ENCODE assay signal across 25 cellular contexts in the genomic region with DNA sequence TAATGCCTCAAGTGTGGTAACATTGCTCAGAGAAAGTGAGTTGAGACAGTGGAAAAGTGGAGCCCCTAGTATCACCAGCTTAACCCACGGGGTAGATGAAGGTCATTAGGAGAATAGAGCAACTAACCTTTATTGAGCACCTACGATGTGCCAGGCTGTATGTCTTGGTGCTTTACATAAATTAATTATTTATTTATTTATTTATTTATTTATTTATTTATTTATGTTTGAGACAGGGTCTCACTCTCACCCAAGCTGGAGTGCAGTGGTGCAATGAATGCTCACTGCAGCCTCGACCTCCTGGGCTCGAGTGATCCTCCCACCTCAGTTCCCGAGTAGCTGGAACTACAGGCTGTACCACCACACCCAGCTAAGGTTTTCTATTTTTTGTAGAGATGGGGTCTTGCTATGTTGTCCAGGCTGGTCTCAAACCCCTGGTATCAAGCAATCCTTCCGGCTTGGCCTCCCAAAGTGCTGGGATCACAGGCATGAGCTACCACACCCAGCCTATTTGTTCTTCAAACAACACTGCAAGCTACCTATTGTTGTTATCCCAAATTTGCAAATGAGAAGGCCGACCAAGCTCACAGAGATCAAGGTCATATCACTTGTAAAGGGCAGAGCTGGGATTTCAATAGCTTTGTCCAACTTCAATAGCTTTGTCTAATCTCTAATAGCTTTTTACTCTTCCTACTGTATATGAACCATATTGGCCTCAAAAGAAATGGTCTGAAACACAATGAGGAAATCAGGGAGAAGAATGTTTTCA. TPM values are rescaled to one million over a fixed set of nuclear protein-coding genes. Genes with fewer than 3 reads are reported as not detected.
DNase-seq lines count a peak whose midpoint lies in the region; ATAC-seq, FAIRE-seq and TF ChIP-seq lines count a peak whose summit lies in the region.
"Had no signal": no experiment of that assay in that cellular context is flagged by ENCODE, and none has a peak within 500 bp of the region (broad histone marks: within the 10 kb centered on the region; RNA-seq: fewer than 3 reads in every experiment).

No MANE protein-coding gene starts in this region.

- no peaks in the 10 kb centered on the region for H3K27me3 ChIP-seq in HAP-1 (ENCODE audit: low read depth)
- H3K27me3 ChIP-seq in Karpas-422 (ENCODE audit: low read length): no peaks in the 10 kb centered on the region
- no peaks in the 10 kb centered on the region for H3K27me3 ChIP-seq in naive thymus-derived CD4-positive, alpha-beta T cell (ENCODE audit: control insufficient read depth in 2 of 2, insufficient read depth in 2 of 2, low read length in 2 of 2)
- H3K27me3 ChIP-seq: BLaER1 treated with 17β-estradiol and CSF1 and Interleukin-3, amounts not matched to agents 10 nM and 100 nM had no signal

- no peak for TF ChIP-seq RAD21 in A549 (conservative IDR thresholded peaks at IDR 0.05 in 1 of 2, IDR thresholded peaks at IDR 0.05 in 1 of 2)

- FAIRE-seq in A549 (lab: Jason Lieb, UNC): no peak
- FAIRE-seq: A204.1, D721Med, GM12878, GM12892, GM18507 had no signal

- no peak overlapping the region for H3K27ac ChIP-seq in A549
- H3K27ac ChIP-seq in Karpas-422 (ENCODE audit: low read length): no peak overlapping the region
- H3K27ac ChIP-seq in naive thymus-derived CD4-positive, alpha-beta T cell (ENCODE audit: low read depth, low read length): no peak overlapping the region
- H3K27ac ChIP-seq: BLaER1 treated with 17β-estradiol and CSF1 and Interleukin-3, amounts not matched to agents 10 nM and 100 nM; C4-2B had no signal

- H4K20me1 ChIP-seq in Karpas-422 (ENCODE audit: insufficient read depth, low read depth, low read length): no peaks in the 10 kb centered on the region
- H4K20me1 ChIP-seq: BLaER1 treated with 17β-estradiol and CSF1 and Interleukin-3, amounts not matched to agents 10 nM and 100 nM had no signal

- POLR2A ChIA-PET in A549 (lab: Yijun Ruan, JAX) (no interaction called here), T-cell (lab: Charles Lee) (interaction anchor here (0.5 to 0.6 kb wide), 2 partner anchors 25 to 268 kb away, joined by 3 read pairs; no protein-coding TSS in a partner anchor)
- POLR2A ChIA-PET in naive thymus-derived CD4-positive, alpha-beta T cell (lab: Charles Lee): no interaction called here

- H3K27ac Mint-ChIP-seq in T-cell: no peak overlapping the region
- peak overlapping the region in 1 of 9 donors; percentile 21 for H3K27ac Mint-ChIP-seq in naive thymus-derived CD4-positive, alpha-beta T cell
- H3K27ac Mint-ChIP-seq: B cell; CD4-positive, alpha-beta T cell; CD8-positive, alpha-beta T cell had no signal

- H3K4me1 ChIP-seq in A549: no peaks in the 10 kb centered on the region
- no peaks in the 10 kb centered on the region for H3K4me1 ChIP-seq in HAP-1
- H3K4me1 ChIP-seq in Karpas-422 (ENCODE audit: low read length): no peaks in the 10 kb centered on the region
- no peaks in the 10 kb centered on the region for H3K4me1 ChIP-seq in naive thymus-derived CD4-positive, alpha-beta T cell (ENCODE audit: control insufficient read depth in 2 of 2, insufficient read depth in 2 of 2, low read length in 2 of 2)
- H3K4me1 ChIP-seq: Caco-2 had no signal

- WGBS in A549 (ENCODE audit: missing lambda C conversion rate): 57% methylated on average over 7 of the region's 7 CpGs

- H3K9me3 Mint-ChIP-seq in T-cell: no peaks in the 10 kb centered on the region
- H3K9me3 Mint-ChIP-seq in naive thymus-derived CD4-positive, alpha-beta T cell: peaks cover 0 to 2% (median 0%) of the 10 kb centered on the region in 11 donors
- H3K9me3 Mint-ChIP-seq: CD4-positive, alpha-beta T cell; CD8-positive, alpha-beta T cell had no signal

- H3K4me3 ChIP-seq in A549: no peak overlapping the region
- H3K4me3 ChIP-seq in HAP-1: no peak overlapping the region
- H3K4me3 ChIP-seq in Karpas-422 (ENCODE audit: low read length): no peak overlapping the region
- H3K4me3 ChIP-seq in naive thymus-derived CD4-positive, alpha-beta T cell (ENCODE audit: low read length): no peak overlapping the region
- H3K4me3 ChIP-seq: BLaER1 treated with 17β-estradiol and CSF1 and Interleukin-3, amounts not matched to agents 10 nM and 100 nM; GM12878 had no signal

- TF ChIP-seq EP300 in A549 (IDR thresholded peaks at IDR 0.05): no peak

- TF ChIP-seq POLR2A in A549 (IDR thresholded peaks at IDR 0.05; ENCODE audit: low read length): no peak

- CTCF ChIA-PET in A549 (lab: Yijun Ruan, JAX): no interaction called here
- CTCF ChIA-PET in T-cell (lab: Charles Lee): interaction anchor here in 1 of 2 donors (1.0 to 1.8 kb wide), 2 partner anchors 655 to 934 kb away, joined by 4 to 6 read pairs; no protein-coding TSS in a partner anchor
- CTCF ChIA-PET in naive thymus-derived CD4-positive, alpha-beta T cell (lab: Charles Lee): interaction anchor here (0.6 to 0.9 kb wide), 2 partner anchors 26 to 39 kb away, joined by 3 read pairs; partner anchors contain the start of gene CLYBL

- H3K27me3 Mint-ChIP-seq in T-cell: no peaks in the 10 kb centered on the region
- peaks cover 0 to 7% (median 0%) of the 10 kb centered on the region in 5 donors for H3K27me3 Mint-ChIP-seq in naive thymus-derived CD4-positive, alpha-beta T cell
- H3K27me3 Mint-ChIP-seq: B cell; CD4-positive, alpha-beta T cell had no signal

- no peak for TF ChIP-seq CTCF in A549 (IDR thresholded peaks at IDR 0.05)

- no peaks in the 10 kb centered on the region for H3K9me2 ChIP-seq in Karpas-422 (replicated peaks; ENCODE audit: insufficient read depth, low read length)

- H3K4me1 Mint-ChIP-seq in T-cell: peaks cover 0 to 10% (median 3%) of the 10 kb centered on the region in 3 donors
- H3K4me1 Mint-ChIP-seq in naive thymus-derived CD4-positive, alpha-beta T cell: peaks cover 0 to 9% (median 2%) of the 10 kb centered on the region in 7 donors
- H3K4me1 Mint-ChIP-seq: B cell had no signal

- intact Hi-C loops in naive thymus-derived CD4-positive, alpha-beta T cell (cut with micrococcal nuclease): no loop called here

- H3K4me3 Mint-ChIP-seq in T-cell: no peak overlapping the region
- no peak overlapping the region for H3K4me3 Mint-ChIP-seq in naive thymus-derived CD4-positive, alpha-beta T cell
- H3K4me3 Mint-ChIP-seq: B cell; CD4-positive, alpha-beta T cell; CD8-positive, alpha-beta T cell had no signal

- H3K36me3 ChIP-seq in HAP-1 (replicated peaks) (no peaks in the 10 kb centered on the region), Karpas-422 (ENCODE audit: insufficient read depth, low read length) (no peaks in the 10 kb centered on the region)
- no peaks in the 10 kb centered on the region for H3K36me3 ChIP-seq in naive thymus-derived CD4-positive, alpha-beta T cell (ENCODE audit: control insufficient read depth in 2 of 3, insufficient read depth in 3 of 3, low read length in 3 of 3)
- H3K36me3 ChIP-seq: BLaER1 treated with 17β-estradiol and CSF1 and Interleukin-3, amounts not matched to agents 10 nM and 100 nM had no signal

- no peak overlapping the region for H3K9ac ChIP-seq in Karpas-422 (ENCODE audit: low read length)
- H3K9ac ChIP-seq: BLaER1 treated with 17β-estradiol and CSF1 and Interleukin-3, amounts not matched to agents 10 nM and 100 nM had no signal

- no peaks in the 10 kb centered on the region for H3K79me2 ChIP-seq in Karpas-422 (ENCODE audit: low read length)

- H2AFZ ChIP-seq in Karpas-422 (ENCODE audit: low read length): no peak overlapping the region

- H3K9me3 ChIP-seq in A549 (no peaks in the 10 kb centered on the region), HAP-1 (no peaks in the 10 kb centered on the region), Karpas-422 (ENCODE audit: low read length) (no peaks in the 10 kb centered on the region)
- no peaks in the 10 kb centered on the region for H3K9me3 ChIP-seq in naive thymus-derived CD4-positive, alpha-beta T cell (ENCODE audit: control insufficient read depth in 2 of 3, low read length in 3 of 3)
- H3K9me3 ChIP-seq: BLaER1 treated with 17β-estradiol and CSF1 and Interleukin-3, amounts not matched to agents 10 nM and 100 nM; Caco-2 had no signal

- H3K4me2 ChIP-seq in A549: no peak overlapping the region
- H3K4me2 ChIP-seq in Karpas-422 (ENCODE audit: low read depth, low read length, poor library complexity, severe bottlenecking): no peak overlapping the region
- H3K4me2 ChIP-seq: BLaER1 treated with 17β-estradiol and CSF1 and Interleukin-3, amounts not matched to agents 10 nM and 100 nM had no signal

- DNase-seq in A549 (ENCODE audit: low read depth in 1 of 2, low spot score in 1 of 2): no peak
- DNase-seq in HAP-1 (ENCODE audit: low spot score in 2 of 2): peak; percentile 25 to 66
- DNase-seq in Karpas-422: peak; percentile 28
- DNase-seq in HuH-7.5 (ENCODE audit: low spot score): no peak
- DNase-seq in T-cell: no peak
- DNase-seq in naive thymus-derived CD4-positive, alpha-beta T cell: no peak
- DNase-seq: 8988T; AML-193; Caco-2; Calu3; CD4-positive, alpha-beta T cell; CD8-positive, alpha-beta T cell; DMS53; DMS79; DND-41; EL; GDM1 had no signal

- no peaks in the 10 kb centered on the region for H3K36me3 Mint-ChIP-seq in T-cell
- H3K36me3 Mint-ChIP-seq in naive thymus-derived CD4-positive, alpha-beta T cell: no peaks in the 10 kb centered on the region
- H3K36me3 Mint-ChIP-seq: CD8-positive, alpha-beta T cell had no signal

- ATAC-seq in A549 (no peak), T-cell (replicated peaks in 1 of 4) (no peak)
- ATAC-seq in naive thymus-derived CD4-positive, alpha-beta T cell: no peak
- ATAC-seq: CD8-positive, alpha-beta T cell; GM12878 had no signal

- in situ Hi-C loops in HAP-1 (cut with MboI; ENCODE audit: low sequenced_read_pairs): no loop called here

TF ChIP-seq in A549, 52 proteins besides CTCF, POLR2A, EP300 and RAD21:
- TF ChIP-seq ZC3H11A (IDR thresholded peaks at IDR 0.05): peak; percentile 79
- TF ChIP-seq TFCP2L1 (CRISPR knock-in tag; IDR thresholded peaks at IDR 0.05): no peak
TF ChIP-seq in A549: peak in this region for 1.

RNA-seq across cellular contexts. Expression of gene CLYBL, which starts 25.8 kb away (rescaled TPM):
- polyA plus RNA-seq in A549 (2011; rRNA removed) (6.9 and 8.1 TPM in 2 replicates), A549 (2017; fragmentation: RNase III; extraction: RNeasy Plus Mini Kit Qiagen cat#74134 plus additional on column Dnase treatment) (2.0 to 2.5 TPM (median 2.2 TPM) in 3 replicates)
- 0.89 and 1.6 TPM in 2 replicates for polyA plus RNA-seq in A549 (2012; cell fraction: cytosol; rRNA removed)
- 0.54 and 1.2 TPM in 2 replicates for polyA plus RNA-seq in A549 (2012; cell fraction: nucleus; rRNA removed)
- polyA minus RNA-seq in A549 (2011; rRNA and poly(A)+ RNA removed): 1.4 and 2.3 TPM in 2 replicates
- total RNA-seq in Karpas-422 (2014; rRNA removed; shearing (Covaris generic); ENCODE audit: low replicate concordance): 2.8 and 7.3 TPM in 2 replicates
- total RNA-seq in T-cell: 10 to 100 TPM; 11.7 to 19.9 (median 15.0) TPM
- 10 to 100 TPM in 2 of 5 experiments, 1 to 10 TPM in 3; 5.6 to 13.0 (median 8.0) TPM for total RNA-seq in naive thymus-derived CD4-positive, alpha-beta T cell
- polyA plus RNA-seq in naive thymus-derived CD4-positive, alpha-beta T cell: 10 to 100 TPM; 13.2 to 14.7 TPM

Comparison
In these comparisons a context has a peak if more than half of its experiments do, and no peak if none do; other contexts are left out.
1. DNase-seq: peak in HAP-1 (2 of 2) and Karpas-422 (single experiment); none in A549 (0 of 2), HuH-7.5 (single experiment), T-cell (0 of 34) and naive thymus-derived CD4-positive, alpha-beta T cell (0 of 9).
2. POLR2A ChIA-PET loops: an anchor here in T-cell (0.5 to 0.6 kb wide); none called in A549 and naive thymus-derived CD4-positive, alpha-beta T cell.